Comparison of ENCODE assay signal across 8 cellular contexts in genomic region chr19:8578642-8579265, GRCh38. TPM values are rescaled to one million over a fixed set of nuclear protein-coding genes. Genes with fewer than 3 reads are reported as not detected.
DNase-seq lines count a peak whose midpoint lies in the region; ATAC-seq and TF ChIP-seq lines count a peak whose summit lies in the region.

No MANE protein-coding gene starts in this region.

- in situ Hi-C loops in KBM-7 (cut with MboI; ENCODE audit: low pct_unique_long_range_greater_than_20kb, low sequenced_read_pairs), result no loop called here

- H3K4me1 Mint-ChIP-seq in T-helper 1 cell treated with Interleukin-12 subunit alpha and Interleukin-12 subunit beta and Interleukin-4 antibody, amounts not matched to agents 30 μg/mL and 1 μg/mL, for 36 hours (ENCODE audit: low read depth), result peaks cover 26% of the 10 kb centered on the region
- peaks cover 47% of the 10 kb centered on the region for H3K4me1 Mint-ChIP-seq in activated naive CD8-positive, alpha-beta T cell treated with anti-CD3 and anti-CD28 coated beads, Interleukin-2, amount 50 U/mL, for 24 hours

- peak overlapping the region; percentile 16 for H3K27ac Mint-ChIP-seq in T-helper 1 cell treated with Interleukin-12 subunit alpha and Interleukin-12 subunit beta and Interleukin-4 antibody, amounts not matched to agents 30 μg/mL and 1 μg/mL, for 36 hours
- H3K27ac Mint-ChIP-seq in activated naive CD8-positive, alpha-beta T cell treated with anti-CD3 and anti-CD28 coated beads, Interleukin-2, amount 50 U/mL, for 24 hours, result no peak overlapping the region

- peaks cover 33% of the 10 kb centered on the region for H3K36me3 Mint-ChIP-seq in T-helper 1 cell treated with Interleukin-12 subunit alpha and Interleukin-12 subunit beta and Interleukin-4 antibody, amounts not matched to agents 30 μg/mL and 1 μg/mL, for 36 hours (ENCODE audit: low read depth)
- peaks cover 3% of the 10 kb centered on the region for H3K36me3 Mint-ChIP-seq in activated naive CD8-positive, alpha-beta T cell treated with anti-CD3 and anti-CD28 coated beads, Interleukin-2, amount 50 U/mL, for 24 hours (ENCODE audit: low read depth)

- peak in 3 of 4 experiments; percentile 78 to 92 (median 81) for TF ChIP-seq CTCF in sigmoid colon (IDR thresholded peaks at IDR 0.05)

- DNase-seq in DMS114 treated with DMSO at 0.1 percent for 48 hours (lab: John Stamatoyannopoulos, UW; ENCODE audit: unreplicated experiment) (peak; percentile 25), KBM-7 (peak; percentile 88), left cardiac atrium (peak; percentile 77), sigmoid colon (peak; percentile 82)
- peak; percentile 87 for DNase-seq in activated naive CD8-positive, alpha-beta T cell treated with anti-CD3 and anti-CD28 coated beads, Interleukin-2, amount 50 U/mL, for 24 hours

- H3K4me1 ChIP-seq in sigmoid colon, result peaks cover 0 to 9% (median 3%) of the 10 kb centered on the region in 4 donors

- H3K27ac ChIP-seq in sigmoid colon, result no peak overlapping the region

- H3K4me3 ChIP-seq in sigmoid colon, result no peak overlapping the region

- WGBS in sigmoid colon, 2 donors, result 11 to 18% methylated on average over 17 of the region's 17 CpGs

- peak overlapping the region; percentile 37 for H3K4me3 Mint-ChIP-seq in T-helper 1 cell treated with Interleukin-12 subunit alpha and Interleukin-12 subunit beta and Interleukin-4 antibody, amounts not matched to agents 30 μg/mL and 1 μg/mL, for 36 hours
- no peak overlapping the region for H3K4me3 Mint-ChIP-seq in activated naive CD8-positive, alpha-beta T cell treated with anti-CD3 and anti-CD28 coated beads, Interleukin-2, amount 50 U/mL, for 24 hours

- H3K36me3 ChIP-seq in sigmoid colon, result peaks cover 0 to 13% (median 0%) of the 10 kb centered on the region in 4 donors

- H3K9me3 ChIP-seq in sigmoid colon, result no peaks in the 10 kb centered on the region

- TF ChIP-seq POLR2A in sigmoid colon (IDR thresholded peaks at IDR 0.05), result no peak

- H3K9me3 Mint-ChIP-seq in T-helper 1 cell treated with Interleukin-12 subunit alpha and Interleukin-12 subunit beta and Interleukin-4 antibody, amounts not matched to agents 30 μg/mL and 1 μg/mL, for 36 hours, result peaks cover 4% of the 10 kb centered on the region
- H3K9me3 Mint-ChIP-seq in activated naive CD8-positive, alpha-beta T cell treated with anti-CD3 and anti-CD28 coated beads, Interleukin-2, amount 50 U/mL, for 24 hours, result no peaks in the 10 kb centered on the region

- intact Hi-C loops in left cardiac atrium (cut with DNase I), result loop anchor here in 1 of 2 donors (5.0 kb wide), 1 partner anchor 226 kb away; no protein-coding TSS in a partner anchor
- intact Hi-C loops in sigmoid colon (cut with DNase I), result loop anchor here (5.0 kb wide), 1 partner anchor 221 kb away; no protein-coding TSS in a partner anchor

- peak; percentile 40 for ATAC-seq in activated naive CD8-positive, alpha-beta T cell treated with anti-CD3 and anti-CD28 coated beads, Interleukin-2, amount 50 U/mL, for 24 hours
- peak; percentile 24 to 26 for ATAC-seq in left cardiac atrium
- ATAC-seq in GM18517 (IDR thresholded peaks at IDR 0.05; ENCODE audit: unreplicated experiment), result no peak
- ATAC-seq in HG03354 (IDR thresholded peaks at IDR 0.05; ENCODE audit: poor library complexity, severe bottlenecking, unreplicated experiment), result no peak

- peaks cover 3% of the 10 kb centered on the region for H3K27me3 Mint-ChIP-seq in T-helper 1 cell treated with Interleukin-12 subunit alpha and Interleukin-12 subunit beta and Interleukin-4 antibody, amounts not matched to agents 30 μg/mL and 1 μg/mL, for 36 hours (ENCODE audit: low read depth)
- H3K27me3 Mint-ChIP-seq in activated naive CD8-positive, alpha-beta T cell treated with anti-CD3 and anti-CD28 coated beads, Interleukin-2, amount 50 U/mL, for 24 hours, result peaks cover 2% of the 10 kb centered on the region

- TF ChIP-seq EP300 in sigmoid colon (IDR thresholded peaks at IDR 0.05), result no peak

- H3K27me3 ChIP-seq in sigmoid colon, result peaks cover 4 to 18% (median 17%) of the 10 kb centered on the region in 3 donors

RNA-seq across cellular contexts. Expression of gene MYO1F, which starts 1.5 kb away (rescaled TPM):
- total RNA-seq in left cardiac atrium (10 to 100 TPM; 13.2 to 19.5 TPM), sigmoid colon (10 to 100 TPM in 3 of 4 donors, 1 to 10 TPM in 1; 7.4 to 13.2 (median 11.6) TPM)
- polyA plus RNA-seq in sigmoid colon, result 10 to 100 TPM in 1 of 3 donors, 1 to 10 TPM in 2; 6.6 to 19.4 (median 6.9) TPM

RNA-seq across cellular contexts. Expression of gene ADAMTS10, which starts 31.8 kb away (rescaled TPM):
- 10 to 100 TPM; 10.8 to 12.4 TPM for total RNA-seq in left cardiac atrium
- total RNA-seq in sigmoid colon, result 10 to 100 TPM; 20.3 to 90.6 (median 27.2) TPM
- polyA plus RNA-seq in sigmoid colon, result 10 to 100 TPM in 1 of 3 donors, 1 to 10 TPM in 1, not detected in 1; 1.2 to 13.7 TPM

RNA-seq across cellular contexts. Expression of gene NFILZ, which starts 51.7 kb away (rescaled TPM):
- total RNA-seq in left cardiac atrium, result not detected
- total RNA-seq in sigmoid colon, result not detected
- polyA plus RNA-seq in sigmoid colon, result not detected

Comparison
In these comparisons a context has a peak if more than half of its experiments do, and no peak if none do; other contexts are left out.
1. DNase-seq: peak in every context shown above with its lines; median percentile 88 in KBM-7; 87 in activated naive CD8-positive, alpha-beta T cell treated with anti-CD3 and anti-CD28 coated beads, Interleukin-2, amount 50 U/mL, for 24 hours; 82 in sigmoid colon; 77 in left cardiac atrium; 25 in DMS114 treated with DMSO at 0.1 percent for 48 hours.
2. ATAC-seq: peak in activated naive CD8-positive, alpha-beta T cell treated with anti-CD3 and anti-CD28 coated beads, Interleukin-2, amount 50 U/mL, for 24 hours (single experiment) and left cardiac atrium (2 of 2); none in GM18517 (single experiment) and HG03354 (single experiment).